ENCODE assay signal across 8 cellular contexts in genomic region chr11:9565822-9566560, GRCh38. TPM values are rescaled to one million over a fixed set of nuclear protein-coding genes. Genes with fewer than 3 reads are reported as not detected.
DNase-seq lines count a peak whose midpoint lies in the region; ATAC-seq, FAIRE-seq and TF ChIP-seq lines count a peak whose summit lies in the region.

No MANE protein-coding gene starts in this region.

- FAIRE-seq in K562 (lab: Jason Lieb, UNC): peak; percentile 98

- H3K4me2 ChIP-seq in KMS-11: peak overlapping the region; percentile 44
- H3K4me2 ChIP-seq in K562 (ENCODE audit: insufficient read depth, low read length): peak overlapping the region; percentile 66

- H3K4me1 ChIP-seq in KMS-11 (ENCODE audit: low read depth, poor library complexity, severe bottlenecking) (peaks cover 45% of the 10 kb centered on the region), K562 (replicated peaks in 1 of 2; ENCODE audit: control insufficient read depth in 2 of 2, insufficient read depth in 2 of 2, low read length in 2 of 2) (peaks cover 12 to 44% of the 10 kb centered on the region in 2 experiments)

- BruUV-seq in K562 (replicated peaks; lab: Mats Ljungman, UMichigan): TSS peak; percentile 89

- TF ChIP-seq CTCF in GM06990 (IDR thresholded peaks at IDR 0.05; ENCODE audit: insufficient read depth, low read length, poor library complexity, severe bottlenecking) (no peak), KMS-11 (conservative IDR thresholded peaks at IDR 0.05; ENCODE audit: low read depth, low read length) (no peak), K562 (IDR thresholded peaks at IDR 0.05 in 2 of 3, conservative IDR thresholded peaks at IDR 0.05 in 1 of 3; ENCODE audit: insufficient read depth in 2 of 3, low read depth in 1 of 3, low read length in 3 of 3) (no peak)

- no peaks in the 10 kb centered on the region for H4K20me1 ChIP-seq in KMS-11 (ENCODE audit: insufficient read depth)
- no peaks in the 10 kb centered on the region for H4K20me1 ChIP-seq in K562 (replicated peaks; ENCODE audit: control insufficient read depth, insufficient read depth, low read length)

- intact Hi-C loops in K562 (cut with micrococcal nuclease): no loop called here

- peaks cover 1% of the 10 kb centered on the region; the same call in 1 of the 2 replicates for H3K9me3 ChIP-seq in K562 (replicated peaks; ENCODE audit: control insufficient read depth, insufficient read depth, low read depth, low read length)

- H3K9me1 ChIP-seq in K562 (ENCODE audit: control insufficient read depth, insufficient read depth, low read length): no peaks in the 10 kb centered on the region

- H3K27me3 ChIP-seq in GM06990 (replicated peaks; ENCODE audit: control insufficient read depth, insufficient read depth, low read length) (no peaks in the 10 kb centered on the region), H7 (ENCODE audit: control insufficient read depth, insufficient read depth, low read length) (no peaks in the 10 kb centered on the region), KMS-11 (ENCODE audit: insufficient read depth, low read depth) (no peaks in the 10 kb centered on the region), K562 (ENCODE audit: control insufficient read depth in 2 of 2, insufficient read depth in 2 of 2, low read length in 2 of 2) (no peaks in the 10 kb centered on the region)

- TF ChIP-seq POLR2A in K562 (conservative IDR thresholded peaks at IDR 0.05): peak; percentile 67

- H3K36me3 ChIP-seq in GM06990 (ENCODE audit: control insufficient read depth, insufficient read depth, low read length) (no peaks in the 10 kb centered on the region), H7 (replicated peaks; ENCODE audit: control insufficient read depth, insufficient read depth, low read length) (no peaks in the 10 kb centered on the region), KMS-11 (ENCODE audit: insufficient read depth) (no peaks in the 10 kb centered on the region), K562 (ENCODE audit: control insufficient read depth, insufficient read depth, low read length) (no peaks in the 10 kb centered on the region)

- 0% methylated on average over 7 of the region's 7 CpGs for WGBS in K562 (ENCODE audit: insufficient coverage, low coverage, missing lambda C conversion rate)

- DNase-seq in GM06990 (ENCODE audit: extremely low read depth, insufficient read length) (peak; percentile 65), H7 (peak; percentile 71), SKM-1 (lab: John Stamatoyannopoulos, UW; ENCODE audit: unreplicated experiment) (peak; percentile 45), K562 (ENCODE audit: extremely low read depth in 1 of 4, low spot score in 3 of 4) (peak; percentile 80 to 97 (median 86)), iPS-NIHi7 (ENCODE audit: extremely low spot score) (peak; percentile 70)
- DNase-seq in stimulated activated CD4-positive, alpha-beta T cell treated with anti-CD3 and anti-CD28 coated beads, Interleukin-2, amount 100 ng/mL, for 24 hours: peak; percentile 40 to 67
- no peak for DNase-seq in effector CD8-positive, alpha-beta T cell (lab: John Stamatoyannopoulos, UW)

- ATAC-seq in K562: peak; percentile 94

- peak; percentile 95 for TF ChIP-seq EP300 in K562 (IDR thresholded peaks at IDR 0.05; ENCODE audit: low read length)

- H3K4me3 ChIP-seq in GM06990 (replicated peaks; ENCODE audit: low read depth, low read length): no peak overlapping the region
- no peak overlapping the region for H3K4me3 ChIP-seq in H7 (ENCODE audit: insufficient read depth, low read depth, low read length)
- no peak overlapping the region for H3K4me3 ChIP-seq in KMS-11 (IDR thresholded peaks at IDR 0.05; ENCODE audit: insufficient read depth, low read depth, low read length)
- no peak overlapping the region for H3K4me3 ChIP-seq in K562

- H2AFZ ChIP-seq in KMS-11 (ENCODE audit: low read depth) (0 out of 2 replicates have a peak overlapping the region, but pooled peaks have one; percentile 31), K562 (ENCODE audit: low read depth, low read length) (peak overlapping the region; percentile 84)

- POLR2A ChIA-PET in K562 (lab: Yijun Ruan, JAX): interaction anchor here (0.6 to 4.8 kb wide), 14 partner anchors 8 to 230 kb away, joined by 3 to 33 read pairs (median 4); partner anchors contain the start of gene WEE1

- in situ Hi-C loops in K562 (cut with MboI): no loop called here

- CTCF ChIA-PET in K562 (lab: Yijun Ruan, JAX; ENCODE audit: low intra/inter-chr PET ratio): no interaction called here

- H3K79me2 ChIP-seq in KMS-11 (ENCODE audit: insufficient read depth, low read depth) (no peaks in the 10 kb centered on the region), K562 (ENCODE audit: control insufficient read depth, insufficient read depth, low read length) (no peaks in the 10 kb centered on the region)

- H3K27ac ChIP-seq in KMS-11 (peak overlapping the region; percentile 34; the same call in 1 of the 2 replicates), K562 (ENCODE audit: extremely low read depth, low read depth, low read length) (peak overlapping the region; percentile 98)

- 0 out of 4 replicates have a peak, but pooled peaks have one; percentile 11 to 12 for TF ChIP-seq RAD21 in K562 (CRISPR knock-in tag; conservative IDR thresholded peaks at IDR 0.05 in 1 of 2, IDR thresholded peaks at IDR 0.05 in 1 of 2)

- no peak overlapping the region for H3K9ac ChIP-seq in KMS-11
- peak overlapping the region in 1 of 2 experiments; percentile 92; a peak in 2 of 4 replicates for H3K9ac ChIP-seq in K562 (ENCODE audit: insufficient read depth in 1 of 2, low read depth in 2 of 2, low read length in 2 of 2)

TF ChIP-seq in K562, 482 proteins besides CTCF, POLR2A, EP300 and RAD21 (continues in another document):
- TF ChIP-seq ZNF695 (CRISPR knock-in tag; IDR thresholded peaks at IDR 0.05): no peak
- peak; percentile 82 for TF ChIP-seq MYC (IDR thresholded peaks at IDR 0.05; ENCODE audit: low read depth, low read length)
- TF ChIP-seq MYC (CRISPR knock-in tag; IDR thresholded peaks at IDR 0.05; ENCODE audit: borderline replicate concordance, low read depth): no peak
- TF ChIP-seq NFATC3 (IDR thresholded peaks at IDR 0.05): 0 out of 2 replicates have a peak, but pooled peaks have one; percentile 49
- TF ChIP-seq, protein P1, sequence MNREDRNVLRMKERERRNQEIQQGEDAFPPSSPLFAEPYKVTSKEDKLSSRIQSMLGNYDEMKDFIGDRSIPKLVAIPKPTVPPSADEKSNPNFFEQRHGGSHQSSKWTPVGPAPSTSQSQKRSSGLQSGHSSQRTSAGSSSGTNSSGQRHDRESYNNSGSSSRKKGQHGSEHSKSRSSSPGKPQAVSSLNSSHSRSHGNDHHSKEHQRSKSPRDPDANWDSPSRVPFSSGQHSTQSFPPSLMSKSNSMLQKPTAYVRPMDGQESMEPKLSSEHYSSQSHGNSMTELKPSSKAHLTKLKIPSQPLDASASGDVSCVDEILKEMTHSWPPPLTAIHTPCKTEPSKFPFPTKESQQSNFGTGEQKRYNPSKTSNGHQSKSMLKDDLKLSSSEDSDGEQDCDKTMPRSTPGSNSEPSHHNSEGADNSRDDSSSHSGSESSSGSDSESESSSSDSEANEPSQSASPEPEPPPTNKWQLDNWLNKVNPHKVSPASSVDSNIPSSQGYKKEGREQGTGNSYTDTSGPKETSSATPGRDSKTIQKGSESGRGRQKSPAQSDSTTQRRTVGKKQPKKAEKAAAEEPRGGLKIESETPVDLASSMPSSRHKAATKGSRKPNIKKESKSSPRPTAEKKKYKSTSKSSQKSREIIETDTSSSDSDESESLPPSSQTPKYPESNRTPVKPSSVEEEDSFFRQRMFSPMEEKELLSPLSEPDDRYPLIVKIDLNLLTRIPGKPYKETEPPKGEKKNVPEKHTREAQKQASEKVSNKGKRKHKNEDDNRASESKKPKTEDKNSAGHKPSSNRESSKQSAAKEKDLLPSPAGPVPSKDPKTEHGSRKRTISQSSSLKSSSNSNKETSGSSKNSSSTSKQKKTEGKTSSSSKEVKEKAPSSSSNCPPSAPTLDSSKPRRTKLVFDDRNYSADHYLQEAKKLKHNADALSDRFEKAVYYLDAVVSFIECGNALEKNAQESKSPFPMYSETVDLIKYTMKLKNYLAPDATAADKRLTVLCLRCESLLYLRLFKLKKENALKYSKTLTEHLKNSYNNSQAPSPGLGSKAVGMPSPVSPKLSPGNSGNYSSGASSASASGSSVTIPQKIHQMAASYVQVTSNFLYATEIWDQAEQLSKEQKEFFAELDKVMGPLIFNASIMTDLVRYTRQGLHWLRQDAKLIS (CRISPR knock-in tag; IDR thresholded peaks at IDR 0.05): peak; percentile 42; the same call in 1 of the 2 replicates
- TF ChIP-seq MEIS2 (IDR thresholded peaks at IDR 0.05; ENCODE audit: partially characterized antibody): peak; percentile 94

RNA-seq across cellular contexts. Expression of gene WEE1, which starts 7.5 kb away (rescaled TPM):
- 125 and 176 TPM in 2 replicates for total RNA-seq in H7 (2014; rRNA removed; shearing (Covaris generic))
- total RNA-seq in K562 (2011; cell fraction: chromatin; rRNA removed; ENCODE audit: low replicate concordance): 78.0 and 216 TPM in 2 replicates
- total RNA-seq in K562 (2011; cell fraction: nucleolus; rRNA removed): 51.9 and 57.0 TPM in 2 replicates
- total RNA-seq in K562 (2011; cell fraction: nucleoplasm; rRNA removed): 101 and 161 TPM in 2 replicates
- 62.9 and 66.8 TPM in 2 replicates for total RNA-seq in K562 (2014; rRNA removed)
- 73.2 and 80.9 TPM in 2 replicates for total RNA-seq in K562 (2014; rRNA removed; fragmentation: Illumina TruSeq; extraction: Trizol)
- 61.6 and 67.4 TPM in 2 replicates for total RNA-seq in K562 (2015; rRNA removed; fragmentation: Illumina TruSeq; extraction: Trizol)
- 82.1 and 82.7 TPM in 2 replicates for total RNA-seq in K562 (2021)
- 81.2 and 99.0 TPM in 2 replicates for polyA plus RNA-seq in K562 (2011; rRNA removed)
- 20.1 and 32.8 TPM in 2 replicates for polyA plus RNA-seq in K562 (2011; cell fraction: cytosol; rRNA removed)
- polyA plus RNA-seq in K562 (2011; cell fraction: nucleus; rRNA removed): 77.6 and 91.0 TPM in 2 replicates
- polyA plus RNA-seq in K562 (2012): 34.8 and 46.6 TPM in 2 replicates
- polyA plus RNA-seq in K562 (2014; fragmentation: Illumina TruSeq; extraction: Trizol): 73.7 and 93.4 TPM in 2 replicates
- polyA plus RNA-seq in K562 (2014; fragmentation: Nextera tagmentation; extraction: Ambion mirVana): 10 to 100 TPM; 21.9 to 30.6 TPM
- 51.3 and 53.9 TPM in 2 replicates for polyA plus RNA-seq in K562 (2014; rRNA removed)
- polyA minus RNA-seq in K562 (2011; rRNA and poly(A)+ RNA removed): 121 and 129 TPM in 2 replicates
- 28.7 and 41.6 TPM in 2 replicates for polyA minus RNA-seq in K562 (2011; cell fraction: cytosol; rRNA and poly(A)+ RNA removed)
- 75.3 and 97.9 TPM in 2 replicates for polyA minus RNA-seq in K562 (2011; cell fraction: nucleus; rRNA and poly(A)+ RNA removed)
